ENCODE assay signal across 36 cellular contexts in the genomic region with DNA sequence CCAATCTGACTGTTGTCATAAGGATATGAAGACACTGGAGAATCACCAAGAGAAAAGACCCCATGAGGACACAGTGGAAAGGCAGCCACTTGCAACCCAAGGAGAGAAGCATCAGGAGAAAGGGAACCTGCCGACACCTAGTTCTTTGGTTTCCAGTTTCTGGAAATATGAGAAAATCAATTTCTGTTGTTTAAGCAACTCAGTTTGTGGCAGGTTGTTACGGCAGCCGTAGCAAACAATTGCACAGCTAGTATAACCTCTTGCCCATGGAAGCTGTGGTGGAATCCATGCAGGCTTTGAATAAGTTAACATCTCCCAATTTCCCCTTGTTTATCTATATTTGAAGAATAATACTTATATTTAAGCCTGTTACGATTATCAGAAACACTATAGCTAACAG.
"Had no signal": no experiment of that assay in that cellular context is flagged by ENCODE, and none has a peak within 500 bp of the region (broad histone marks: within the 10 kb centered on the region; RNA-seq: fewer than 3 reads in every experiment).

No MANE protein-coding gene starts in this region.

- H3K9me3 Mint-ChIP-seq: activated CD4-positive, alpha-beta T cell treated with anti-CD3 and anti-CD28 coated beads, Interleukin-2, amount 10 ng/mL, durations not matched to agents 24 days and 14 days; activated naive CD8-positive, alpha-beta T cell treated with anti-CD3 and anti-CD28 coated beads for 36 hours; activated T-helper 1 cell treated with anti-CD3 and anti-CD28 coated beads, Interleukin-12 subunit alpha, Interleukin-12 subunit beta, Interleukin-2, Interleukin-4 antibody, amounts not matched to agents 30 ng/mL and 10 ng/mL and 1 ng/mL, durations not matched to agents 14 hours and 24 hours and 36 hours; T-helper 1 cell treated with Interleukin-12 subunit alpha and Interleukin-12 subunit beta and Interleukin-4 antibody, amounts not matched to agents 30 μg/mL and 1 μg/mL, for 36 hours had no signal

- H3K4me1 ChIP-seq: adrenal gland, body of pancreas, breast epithelium had no signal

- H3K36me3 ChIP-seq: adrenal gland, brain microvascular endothelial cell, breast epithelium had no signal

- H3K27me3 Mint-ChIP-seq: activated B cell treated with CpG ODN at 0.5 μM for 24 hours; activated CD4-positive, alpha-beta memory T cell treated with anti-CD3 and anti-CD28 coated beads for 36 hours; activated CD4-positive, alpha-beta T cell treated with anti-CD3 and anti-CD28 coated beads, Interleukin-2, amount 10 ng/mL, durations not matched to agents 24 days and 14 days; activated CD8-positive, alpha-beta T cell treated with anti-CD3 and anti-CD28 coated beads for 36 hours; activated naive CD8-positive, alpha-beta T cell treated with anti-CD3 and anti-CD28 coated beads for 36 hours; activated T-helper 17 cell treated with anti-CD3 and anti-CD28 coated beads, Interleukin-2, amount 50 U/mL, for 72 hours had no signal

- H3K27ac Mint-ChIP-seq: activated B cell treated with CpG ODN at 0.5 μM for 24 hours; activated CD4-positive, alpha-beta memory T cell treated with anti-CD3 and anti-CD28 coated beads for 36 hours; activated CD4-positive, alpha-beta T cell treated with anti-CD3 and anti-CD28 coated beads, Interleukin-2, amount 10 ng/mL, durations not matched to agents 24 days and 14 days; activated CD8-positive, alpha-beta T cell treated with anti-CD3 and anti-CD28 coated beads for 36 hours; activated naive CD4-positive, alpha-beta T cell treated with anti-CD3 and anti-CD28 coated beads for 36 hours; activated naive CD4-positive, alpha-beta T cell treated with anti-CD3 and anti-CD28 coated beads, Interleukin-2, amount 50 U/mL, for 72 hours; activated naive CD8-positive, alpha-beta T cell treated with anti-CD3 and anti-CD28 coated beads for 36 hours; activated T-cell treated with anti-CD3 and anti-CD28 coated beads, Interleukin-2, amount 50 U/mL, for 72 hours; activated T-helper 1 cell treated with anti-CD3 and anti-CD28 coated beads, Interleukin-12 subunit alpha, Interleukin-12 subunit beta, Interleukin-2, Interleukin-4 antibody, amounts not matched to agents 30 ng/mL and 10 ng/mL and 1 ng/mL, durations not matched to agents 14 hours and 24 hours and 36 hours; activated T-helper 17 cell treated with anti-CD3 and anti-CD28 coated beads, Interleukin-2, amount 50 U/mL, for 72 hours; T-helper 1 cell treated with Interleukin-12 subunit alpha and Interleukin-12 subunit beta and Interleukin-4 antibody, amounts not matched to agents 30 μg/mL and 1 μg/mL, for 36 hours; T-helper 2 cell treated with Interferon-gamma antibody and Interleukin-4, amounts not matched to agents 5 μg/mL and 100 μg/mL, for 36 hours had no signal

- H3K4me3 ChIP-seq: adrenal gland, body of pancreas, breast epithelium had no signal

- H3K36me3 Mint-ChIP-seq: activated CD4-positive, alpha-beta memory T cell treated with anti-CD3 and anti-CD28 coated beads for 36 hours; activated naive CD4-positive, alpha-beta T cell treated with anti-CD3 and anti-CD28 coated beads, Interleukin-2, amount 50 U/mL, for 72 hours; activated naive CD8-positive, alpha-beta T cell treated with anti-CD3 and anti-CD28 coated beads for 36 hours had no signal

- DNase-seq: activated B cell treated with CpG ODN at 0.5 μM for 24 hours; activated CD4-positive, alpha-beta memory T cell treated with anti-CD3 and anti-CD28 coated beads for 36 hours; activated CD4-positive, alpha-beta T cell treated with anti-CD3 and anti-CD28 coated beads for 4 hours; activated CD4-positive, alpha-beta T cell treated with anti-CD3 and anti-CD28 coated beads, Interleukin-2, amount 10 ng/mL, durations not matched to agents 24 days and 14 days; activated CD4-positive, alpha-beta T cell treated with anti-CD3 and anti-CD28 coated beads, Interleukin-2, amount 50 U/mL, for 1 hour; activated CD4-positive, alpha-beta T cell treated with anti-CD3 and anti-CD28 coated beads, Interleukin-2, amount 50 U/mL, for 4 hours; activated CD4-positive, CD25-positive, alpha-beta regulatory T cell treated with anti-CD3 and anti-CD28 coated beads, Interleukin-2, amount 50 U/mL, for 72 hours; activated CD8-positive, alpha-beta memory T cell treated with anti-CD3 and anti-CD28 coated beads, Interleukin-2, amount 50 U/mL, for 4 hours; activated CD8-positive, alpha-beta T cell treated with anti-CD3 and anti-CD28 coated beads for 36 hours; activated effector memory CD4-positive, alpha-beta T cell treated with anti-CD3 and anti-CD28 coated beads, Interleukin-2, amount 50 U/mL, for 16 hours; activated gamma-delta T cell treated with Interleukin-2 at 50 U/mL for 16 hours; activated naive CD4-positive, alpha-beta T cell; activated naive CD4-positive, alpha-beta T cell treated with anti-CD3 and anti-CD28 coated beads for 36 hours; activated naive CD4-positive, alpha-beta T cell treated with anti-CD3 and anti-CD28 coated beads, Interleukin-2, amount 50 U/mL, for 16 hours; activated naive CD8-positive, alpha-beta T cell treated with anti-CD3 and anti-CD28 coated beads for 36 hours; activated T-cell treated with anti-CD3 and anti-CD28 coated beads for 4 hours; activated T-cell treated with anti-CD3 and anti-CD28 coated beads, Interleukin-2, amount 50 U/mL, for 1 hour; activated T-cell treated with anti-CD3 and anti-CD28 coated beads, Interleukin-2, amount 50 U/mL, for 4 hours; activated T-cell treated with anti-CD3 and anti-CD28 coated beads, Interleukin-2, amount 50 U/mL, for 72 hours; adrenal gland; amniotic stem cell; aorta; body of pancreas; brain microvascular endothelial cell; central memory CD4-positive, alpha-beta T cell; T-helper 2 cell; T-helper 9 cell had no signal

- H3K4me3 Mint-ChIP-seq: activated B cell treated with CpG ODN at 0.5 μM for 24 hours; activated CD4-positive, alpha-beta memory T cell treated with anti-CD3 and anti-CD28 coated beads for 36 hours; activated CD4-positive, alpha-beta T cell treated with anti-CD3 and anti-CD28 coated beads, Interleukin-2, amount 10 ng/mL, durations not matched to agents 24 days and 14 days; activated CD8-positive, alpha-beta T cell treated with anti-CD3 and anti-CD28 coated beads for 36 hours; activated naive CD4-positive, alpha-beta T cell treated with anti-CD3 and anti-CD28 coated beads for 36 hours; activated naive CD8-positive, alpha-beta T cell treated with anti-CD3 and anti-CD28 coated beads for 36 hours; activated T-cell treated with anti-CD3 and anti-CD28 coated beads, Interleukin-2, amount 50 U/mL, for 4 hours; activated T-cell treated with anti-CD3 and anti-CD28 coated beads, Interleukin-2, amount 50 U/mL, for 72 hours; activated T-helper 1 cell treated with anti-CD3 and anti-CD28 coated beads, Interleukin-12 subunit alpha, Interleukin-12 subunit beta, Interleukin-2, Interleukin-4 antibody, amounts not matched to agents 30 ng/mL and 10 ng/mL and 1 ng/mL, durations not matched to agents 14 hours and 24 hours and 36 hours; activated T-helper 17 cell treated with anti-CD3 and anti-CD28 coated beads, Interleukin-2, amount 50 U/mL, for 72 hours; T-helper 1 cell treated with Interleukin-12 subunit alpha and Interleukin-12 subunit beta and Interleukin-4 antibody, amounts not matched to agents 30 μg/mL and 1 μg/mL, for 36 hours; T-helper 2 cell treated with Interferon-gamma antibody and Interleukin-4, amounts not matched to agents 5 μg/mL and 100 μg/mL, for 36 hours had no signal

- H3K27ac ChIP-seq: adrenal gland, body of pancreas, brain microvascular endothelial cell, breast epithelium, VCaP had no signal

- H3K9me3 ChIP-seq: adrenal gland, body of pancreas had no signal

- H3K27me3 ChIP-seq: adrenal gland, body of pancreas, brain microvascular endothelial cell, breast epithelium had no signal

- FAIRE-seq: astrocyte, TTC549 had no signal

- ATAC-seq: activated CD8-positive, alpha-beta T cell treated with anti-CD3 and anti-CD28 coated beads for 36 hours; activated naive CD4-positive, alpha-beta T cell treated with anti-CD3 and anti-CD28 coated beads, Interleukin-2, amount 50 U/mL, for 72 hours; activated T-cell treated with anti-CD3 and anti-CD28 coated beads, Interleukin-2, amount 50 U/mL, for 4 hours; activated T-cell treated with anti-CD3 and anti-CD28 coated beads, Interleukin-2, amount 50 U/mL, for 72 hours; activated T-helper 17 cell treated with anti-CD3 and anti-CD28 coated beads, Interleukin-2, amount 50 U/mL, for 72 hours; body of pancreas had no signal

- H3K4me1 Mint-ChIP-seq: activated B cell treated with CpG ODN at 0.5 μM for 24 hours; activated CD4-positive, alpha-beta T cell treated with anti-CD3 and anti-CD28 coated beads, Interleukin-2, amount 10 ng/mL, durations not matched to agents 24 days and 14 days; activated naive CD8-positive, alpha-beta T cell treated with anti-CD3 and anti-CD28 coated beads for 36 hours; activated T-helper 17 cell treated with anti-CD3 and anti-CD28 coated beads, Interleukin-2, amount 50 U/mL, for 72 hours had no signal
